ENCODE assay signal across 8 cellular contexts in the genomic region with DNA sequence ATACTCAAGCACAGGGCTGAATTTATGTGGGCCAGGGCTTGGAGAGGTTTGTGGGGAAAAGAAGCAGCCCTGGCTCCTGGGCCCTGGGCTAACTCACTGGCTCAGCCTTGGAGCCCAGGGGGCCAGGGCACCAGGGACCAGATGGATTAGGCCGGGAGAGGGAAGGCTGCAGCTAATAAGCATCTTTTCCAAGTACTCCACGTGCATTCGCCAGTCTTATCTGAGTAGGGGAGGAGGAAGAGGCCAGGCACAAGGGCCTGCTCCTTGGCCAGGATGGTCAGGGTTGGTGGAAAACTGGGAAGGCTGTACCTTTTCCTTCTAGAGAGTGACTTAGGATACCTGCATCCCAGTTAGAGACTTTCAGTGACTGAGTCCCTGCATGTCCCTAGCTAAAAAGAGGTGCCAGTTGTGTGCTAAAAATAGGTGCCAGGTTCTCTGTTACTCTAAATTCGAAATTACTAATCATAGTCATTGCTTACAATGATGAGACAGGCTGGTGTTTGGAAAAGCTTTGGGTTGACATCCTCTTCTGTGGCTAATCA. TPM values are rescaled to one million over a fixed set of nuclear protein-coding genes. Genes with fewer than 3 reads are reported as not detected.
DNase-seq lines count a peak whose midpoint lies in the region; ATAC-seq and TF ChIP-seq lines count a peak whose summit lies in the region.

No MANE protein-coding gene starts in this region.

- H3F3A ChIP-seq in neural progenitor cell (ENCODE audit: low read depth), result peaks cover 3% of the 10 kb centered on the region

- TF ChIP-seq POLR2A in NB4 (IDR thresholded peaks at IDR 0.05; ENCODE audit: extremely low read depth, insufficient read length), result no peak

- WGBS in ectodermal cell, 2 experiments, result 40 to 41% methylated on average over 4 of the region's 4 CpGs

- peak overlapping the region; percentile 94 for H3K4me2 ChIP-seq in neural progenitor cell

- CTCF ChIA-PET in CD4-positive, alpha-beta memory T cell (lab: Charles Lee; ENCODE audit: partially characterized antibody), result interaction anchor here (1.4 to 25.2 kb wide), 5 partner anchors 9 to 108 kb away, joined by 4 to 845 read pairs (median 11); no protein-coding TSS in a partner anchor

- H3K36me3 ChIP-seq in CD4-positive, alpha-beta memory T cell (ENCODE audit: insufficient read depth, low read length), result no peaks in the 10 kb centered on the region
- H3K36me3 ChIP-seq in ectodermal cell (ENCODE audit: control insufficient read depth, insufficient read depth, low read length) (no peaks in the 10 kb centered on the region), neural progenitor cell (peaks cover 4% of the 10 kb centered on the region)

- H3K27ac Mint-ChIP-seq in CD4-positive, alpha-beta memory T cell, result peak overlapping the region in 6 of 7 donors; percentile 70 to 95 (median 94)
- peak overlapping the region; percentile 76 for H3K27ac Mint-ChIP-seq in neural progenitor cell

- H3K9me3 ChIP-seq in CD4-positive, alpha-beta memory T cell (ENCODE audit: control insufficient read depth in 1 of 2, low read length in 2 of 2), result no peaks in the 10 kb centered on the region
- no peaks in the 10 kb centered on the region for H3K9me3 ChIP-seq in ectodermal cell (ENCODE audit: control insufficient read depth, low read length)
- no peaks in the 10 kb centered on the region for H3K9me3 ChIP-seq in neural progenitor cell (ENCODE audit: low read depth)

- ATAC-seq in GM21390 (IDR thresholded peaks at IDR 0.05; ENCODE audit: unreplicated experiment), result no peak

- no peaks in the 10 kb centered on the region for H3K27me3 Mint-ChIP-seq in CD4-positive, alpha-beta memory T cell
- no peaks in the 10 kb centered on the region for H3K27me3 Mint-ChIP-seq in neural progenitor cell (ENCODE audit: insufficient read depth, low read depth)

- no peak overlapping the region for H2AFZ ChIP-seq in neural progenitor cell (replicated peaks)

- intact Hi-C loops in CD4-positive, alpha-beta memory T cell (cut with micrococcal nuclease), result no loop called here

- peaks cover 92% of the 10 kb centered on the region for H3K79me2 ChIP-seq in neural progenitor cell (ENCODE audit: low read depth)

- peak overlapping the region; percentile 90 to 97 (median 94) for H3K4me3 Mint-ChIP-seq in CD4-positive, alpha-beta memory T cell
- H3K4me3 Mint-ChIP-seq in neural progenitor cell, result peak overlapping the region; percentile 94

- peak overlapping the region; percentile 78 for H3K9ac ChIP-seq in neural progenitor cell

- POLR2A ChIA-PET in CD4-positive, alpha-beta memory T cell (lab: Charles Lee; ENCODE audit: partially characterized antibody), result interaction anchor here (0.8 to 4.9 kb wide), 6 partner anchors 17 to 378 kb away, joined by 3 to 39 read pairs (median 4); a partner anchor contains a TSS

- peak overlapping the region; percentile 58 for H3K27ac ChIP-seq in CD4-positive, alpha-beta memory T cell (ENCODE audit: low read depth, low read length)
- no peak overlapping the region for H3K27ac ChIP-seq in ectodermal cell (ENCODE audit: insufficient read depth, low read depth, low read length, poor library complexity, severe bottlenecking)
- no peak overlapping the region for H3K27ac ChIP-seq in neural progenitor cell

- no peak for TF ChIP-seq CTCF in NB4 (IDR thresholded peaks at IDR 0.05; ENCODE audit: low read depth, low read length)
- TF ChIP-seq CTCF in neural progenitor cell (IDR thresholded peaks at IDR 0.05), result no peak

- H3K4me1 ChIP-seq in CD4-positive, alpha-beta memory T cell (ENCODE audit: insufficient read depth, low read length), result peaks cover 46% of the 10 kb centered on the region
- H3K4me1 ChIP-seq in ectodermal cell (ENCODE audit: control insufficient read depth, insufficient read depth, low read length), result peaks cover 28% of the 10 kb centered on the region
- H3K4me1 ChIP-seq in neural progenitor cell, result peaks cover 43% of the 10 kb centered on the region

- H4K20me1 ChIP-seq in neural progenitor cell (ENCODE audit: low read depth), result peaks cover 90% of the 10 kb centered on the region

- DNase-seq in CD4-positive, alpha-beta memory T cell, result no peak
- DNase-seq in NB4 (ENCODE audit: low read depth) (no peak), neural progenitor cell (ENCODE audit: low spot score) (peak; percentile 36), islet precursor cell (no peak), COR-L47 (lab: John Stamatoyannopoulos, UW) (no peak)
- no peak for DNase-seq in central memory CD4-positive, alpha-beta T cell

- no peaks in the 10 kb centered on the region for H3K27me3 ChIP-seq in CD4-positive, alpha-beta memory T cell (ENCODE audit: insufficient read depth, low read length)
- no peaks in the 10 kb centered on the region for H3K27me3 ChIP-seq in ectodermal cell (ENCODE audit: control insufficient read depth, insufficient read depth, low read length, poor library complexity, severe bottlenecking)
- no peaks in the 10 kb centered on the region for H3K27me3 ChIP-seq in neural progenitor cell

- H3K36me3 Mint-ChIP-seq in CD4-positive, alpha-beta memory T cell, result peaks cover 0 to 11% of the 10 kb centered on the region in 2 donors
- H3K36me3 Mint-ChIP-seq in neural progenitor cell, result peaks cover 4% of the 10 kb centered on the region

- H3K4me1 Mint-ChIP-seq in CD4-positive, alpha-beta memory T cell, result peaks cover 49 to 75% (median 61%) of the 10 kb centered on the region in 4 donors
- H3K4me1 Mint-ChIP-seq in neural progenitor cell, result peaks cover 49% of the 10 kb centered on the region

- peak overlapping the region in 1 of 2 donors; percentile 74 for H3K4me3 ChIP-seq in CD4-positive, alpha-beta memory T cell (ENCODE audit: low read length in 2 of 2)
- H3K4me3 ChIP-seq in NB4 (ENCODE audit: low read depth, low read length) (peak overlapping the region; percentile 90), ectodermal cell (ENCODE audit: insufficient read depth, low read depth, low read length) (peak overlapping the region; percentile 95), neural progenitor cell (peak overlapping the region; percentile 95)

- H3K9me3 Mint-ChIP-seq in CD4-positive, alpha-beta memory T cell, result peaks cover 0 to 3% (median 0%) of the 10 kb centered on the region in 8 donors
- H3K9me3 Mint-ChIP-seq in neural progenitor cell, result no peaks in the 10 kb centered on the region

RNA-seq across cellular contexts. Expression of a gene that starts 1.3 kb away (rescaled TPM):
- 10 to 100 TPM; 17.6 to 18.7 TPM for total RNA-seq in CD4-positive, alpha-beta memory T cell
- polyA plus RNA-seq in CD4-positive, alpha-beta memory T cell, result 10 to 100 TPM; 60.3 to 74.7 TPM
- polyA plus RNA-seq in ectodermal cell (2013, experiment 1 of 4), result 92.8 TPM
- 95.7 TPM for polyA plus RNA-seq in ectodermal cell (2013, experiment 2 of 4)
- 76.1 TPM for polyA plus RNA-seq in ectodermal cell (2013, experiment 3 of 4)
- polyA plus RNA-seq in ectodermal cell (2013, experiment 4 of 4), result 79.0 TPM
- total RNA-seq in neural progenitor cell (ENCODE audit: low replicate concordance), result 71.8 and 99.9 TPM in 2 replicates

RNA-seq across cellular contexts. Expression of a gene that starts 19.7 kb away (rescaled TPM):
- total RNA-seq in CD4-positive, alpha-beta memory T cell, result 10 to 100 TPM; 47.7 to 52.2 TPM
- 1 to 10 TPM; 4.3 to 9.0 TPM for polyA plus RNA-seq in CD4-positive, alpha-beta memory T cell
- 0.04 TPM for polyA plus RNA-seq in ectodermal cell (2013, experiment 1 of 4)
- 0.20 TPM for polyA plus RNA-seq in ectodermal cell (2013, experiment 2 of 4)
- polyA plus RNA-seq in ectodermal cell (2013, experiment 3 of 4), result 0.05 TPM
- polyA plus RNA-seq in ectodermal cell (2013, experiment 4 of 4), result 0.12 TPM
- total RNA-seq in neural progenitor cell (ENCODE audit: low replicate concordance), result 0.03 and 0.06 TPM in 2 replicates

Comparison
In these comparisons a context has a peak if more than half of its experiments do, and no peak if none do; other contexts are left out.
1. RNA of a gene that starts 19.7 kb away (total RNA-seq): 47.7 to 52.2 TPM in CD4-positive, alpha-beta memory T cell; 0.03 to 0.06 TPM in neural progenitor cell; every median in the first group is over 10 times any median in the second.